In the genomic region with DNA sequence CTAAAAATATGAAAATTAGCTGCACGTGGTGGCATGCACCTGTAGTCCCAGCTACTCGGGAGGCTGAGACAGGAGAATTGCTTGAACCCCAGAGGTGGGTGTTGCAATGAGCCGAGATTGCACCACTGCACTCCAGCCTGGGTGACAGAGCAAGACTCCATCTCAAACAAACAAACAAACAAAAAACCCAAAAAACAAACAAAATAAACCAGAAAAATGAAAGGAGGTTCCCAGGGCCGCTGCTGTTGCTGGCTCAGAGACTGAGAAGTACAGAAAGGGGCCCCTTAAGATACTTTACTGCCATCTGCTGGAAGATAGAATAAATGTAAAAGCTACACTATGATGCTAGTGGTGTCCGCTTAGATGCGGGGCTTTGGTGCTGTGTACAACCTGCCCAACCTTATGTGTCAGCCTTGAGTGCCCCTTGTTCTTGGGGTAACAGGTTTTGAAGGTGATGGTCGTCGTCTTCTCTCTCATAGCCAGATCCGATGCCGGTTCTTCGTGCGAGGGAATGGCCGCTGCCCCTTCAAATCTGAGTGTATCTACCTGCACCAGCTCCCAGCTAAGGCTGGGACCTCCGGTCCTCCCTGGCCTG, we compare ENCODE assay signal across 8 cellular contexts. TPM values are rescaled to one million over a fixed set of nuclear protein-coding genes. Genes with fewer than 3 reads are reported as not detected.
DNase-seq lines count a peak whose midpoint lies in the region; ATAC-seq and TF ChIP-seq lines count a peak whose summit lies in the region.

No MANE protein-coding gene starts in this region.

- CTCF ChIA-PET in activated CD4-positive, alpha-beta memory T cell treated with anti-CD3 and anti-CD28 coated beads for 36 hours (lab: Charles Lee), result interaction anchor here (0.6 to 8.8 kb wide), 43 partner anchors 8 to 528 kb away, joined by 3 to 219 read pairs (median 4); a partner anchor contains a TSS

- POLR2A ChIA-PET in activated CD4-positive, alpha-beta memory T cell treated with anti-CD3 and anti-CD28 coated beads for 36 hours (lab: Charles Lee), result interaction anchor here (0.6 to 1.5 kb wide), 5 partner anchors 24 to 151 kb away, joined by 3 to 8 read pairs (median 4); a partner anchor contains a TSS

- H3K4me3 ChIP-seq in fibroblast of lung (replicated peaks in 1 of 4; ENCODE audit: control extremely low read depth in 1 of 4, insufficient read depth in 1 of 4, low read depth in 3 of 4, low read length in 4 of 4), result no peak overlapping the region

- peak; percentile 32 for ATAC-seq in HG03565 (IDR thresholded peaks at IDR 0.05; ENCODE audit: unreplicated experiment)
- no peak for ATAC-seq in HG02678 (IDR thresholded peaks at IDR 0.05; ENCODE audit: unreplicated experiment)
- no peak for ATAC-seq in HG02840 (IDR thresholded peaks at IDR 0.05; ENCODE audit: low FRiP score, unreplicated experiment)

- TF ChIP-seq CTCF in fibroblast of lung (conservative IDR thresholded peaks at IDR 0.05 in 1 of 2, IDR thresholded peaks at IDR 0.05 in 1 of 2; ENCODE audit: low read depth in 1 of 2, low read length in 2 of 2) (peak; percentile 60 to 62), neural crest cell (conservative IDR thresholded peaks at IDR 0.05) (peak; percentile 82)

- H3K27ac Mint-ChIP-seq in activated CD4-positive, alpha-beta memory T cell treated with anti-CD3 and anti-CD28 coated beads for 36 hours, result no peak overlapping the region
- no peak overlapping the region for H3K27ac Mint-ChIP-seq in neural crest cell (ENCODE audit: unreplicated experiment)

- H3K4me1 ChIP-seq in fibroblast of lung (ENCODE audit: control insufficient read depth, extremely low read depth, insufficient read depth, low read length), result peaks cover 2% of the 10 kb centered on the region

- H3K9ac ChIP-seq in fibroblast of lung (ENCODE audit: insufficient read depth, low read length), result no peak overlapping the region

- no peaks in the 10 kb centered on the region for H3K27me3 Mint-ChIP-seq in activated CD4-positive, alpha-beta memory T cell treated with anti-CD3 and anti-CD28 coated beads for 36 hours
- H3K27me3 Mint-ChIP-seq in neural crest cell (ENCODE audit: low read depth), result no peaks in the 10 kb centered on the region

- H4K20me1 ChIP-seq in fibroblast of lung (ENCODE audit: control insufficient read depth, extremely low read depth, insufficient read depth, low read length), result no peaks in the 10 kb centered on the region

- H3K4me1 Mint-ChIP-seq in activated CD4-positive, alpha-beta memory T cell treated with anti-CD3 and anti-CD28 coated beads for 36 hours (ENCODE audit: low read depth), result peaks cover 29% of the 10 kb centered on the region
- H3K4me1 Mint-ChIP-seq in neural crest cell, result peaks cover 27% of the 10 kb centered on the region

- no peaks in the 10 kb centered on the region for H3K27me3 ChIP-seq in fibroblast of lung (ENCODE audit: control insufficient read depth, insufficient read depth, low read length)

- no peak overlapping the region for H3K4me2 ChIP-seq in fibroblast of lung (ENCODE audit: extremely low read depth, insufficient read depth, low read length)

- H3K79me2 ChIP-seq in fibroblast of lung (ENCODE audit: control insufficient read depth, insufficient read depth, low read length), result no peaks in the 10 kb centered on the region

- no peaks in the 10 kb centered on the region for H3K9me3 Mint-ChIP-seq in activated CD4-positive, alpha-beta memory T cell treated with anti-CD3 and anti-CD28 coated beads for 36 hours
- H3K9me3 Mint-ChIP-seq in neural crest cell, result no peaks in the 10 kb centered on the region

- H3K36me3 Mint-ChIP-seq in activated CD4-positive, alpha-beta memory T cell treated with anti-CD3 and anti-CD28 coated beads for 36 hours, result peaks cover 2% of the 10 kb centered on the region
- no peaks in the 10 kb centered on the region for H3K36me3 Mint-ChIP-seq in neural crest cell (ENCODE audit: low read depth)

- no peaks in the 10 kb centered on the region for H3K36me3 ChIP-seq in fibroblast of lung (ENCODE audit: control insufficient read depth, insufficient read depth, low read length)

- no peak overlapping the region for H3K27ac ChIP-seq in fibroblast of lung (ENCODE audit: insufficient read depth, low read length)

- DNase-seq in GF-D8 (lab: John Stamatoyannopoulos, UW) (peak; percentile 61), NCI-H510A treated with DMSO at 0.1 percent for 48 hours (lab: John Stamatoyannopoulos, UW) (peak; percentile 91), fibroblast of lung (ENCODE audit: low read depth in 2 of 2) (peak; percentile 52 to 79), neural crest cell (ENCODE audit: low read depth, low spot score) (no peak)
- peak; percentile 44 for DNase-seq in activated CD4-positive, alpha-beta memory T cell treated with anti-CD3 and anti-CD28 coated beads for 36 hours

- H2AFZ ChIP-seq in fibroblast of lung (ENCODE audit: low read length), result no peak overlapping the region

- no peak overlapping the region for H3K4me3 Mint-ChIP-seq in activated CD4-positive, alpha-beta memory T cell treated with anti-CD3 and anti-CD28 coated beads for 36 hours
- peak overlapping the region; percentile 67 for H3K4me3 Mint-ChIP-seq in neural crest cell

- intact Hi-C loops in activated CD4-positive, alpha-beta memory T cell treated with anti-CD3 and anti-CD28 coated beads for 36 hours (cut with micrococcal nuclease), result loop anchor here (1.0 kb wide), 2 partner anchors 107 to 152 kb away; a partner anchor contains a TSS

- H3K9me3 ChIP-seq in fibroblast of lung (ENCODE audit: control insufficient read depth, insufficient read depth, low read depth, low read length), result no peaks in the 10 kb centered on the region

RNA-seq across cellular contexts. Expression of a gene that starts 2.8 kb away (rescaled TPM):
- 10 to 100 TPM; 18.9 to 19.2 TPM for total RNA-seq in activated CD4-positive, alpha-beta memory T cell treated with anti-CD3 and anti-CD28 coated beads for 36 hours
- total RNA-seq in fibroblast of lung, result 10.3 and 10.7 TPM in 2 replicates
- 3.2 and 6.9 TPM in 2 replicates for polyA plus RNA-seq in fibroblast of lung
- polyA plus RNA-seq in fibroblast of lung (2012), result 2.6 and 6.2 TPM in 2 replicates
- polyA minus RNA-seq in fibroblast of lung (ENCODE audit: low replicate concordance), result 3.4 and 12.9 TPM in 2 replicates
- total RNA-seq in neural crest cell, result 18.8 and 20.4 TPM in 2 replicates

RNA-seq across cellular contexts. Expression of a gene that starts 18.8 kb away (rescaled TPM):
- 1,000 to 10,000 TPM; 2,144 to 2,205 TPM for total RNA-seq in activated CD4-positive, alpha-beta memory T cell treated with anti-CD3 and anti-CD28 coated beads for 36 hours
- total RNA-seq in fibroblast of lung (1,754 and 2,463 TPM in 2 replicates), neural crest cell (1,717 and 1,733 TPM in 2 replicates)
- polyA plus RNA-seq in fibroblast of lung, result 1,911 and 1,987 TPM in 2 replicates
- polyA plus RNA-seq in fibroblast of lung (2012), result 1,928 and 1,990 TPM in 2 replicates
- 961 and 1,095 TPM in 2 replicates for polyA minus RNA-seq in fibroblast of lung (ENCODE audit: low replicate concordance)

RNA-seq across cellular contexts. Expression of a gene that starts 47.5 kb away (rescaled TPM):
- total RNA-seq in activated CD4-positive, alpha-beta memory T cell treated with anti-CD3 and anti-CD28 coated beads for 36 hours, result 1 to 10 TPM; 1.8 to 2.2 TPM
- total RNA-seq in fibroblast of lung (7.7 and 9.6 TPM in 2 replicates), neural crest cell (18.0 and 19.2 TPM in 2 replicates)
- polyA plus RNA-seq in fibroblast of lung, result 25.8 and 26.7 TPM in 2 replicates
- polyA plus RNA-seq in fibroblast of lung (2012), result 38.2 and 42.1 TPM in 2 replicates
- 54.4 and 56.2 TPM in 2 replicates for polyA minus RNA-seq in fibroblast of lung (ENCODE audit: low replicate concordance)
